ENCODE assay signal across 8 cellular contexts in the genomic region with DNA sequence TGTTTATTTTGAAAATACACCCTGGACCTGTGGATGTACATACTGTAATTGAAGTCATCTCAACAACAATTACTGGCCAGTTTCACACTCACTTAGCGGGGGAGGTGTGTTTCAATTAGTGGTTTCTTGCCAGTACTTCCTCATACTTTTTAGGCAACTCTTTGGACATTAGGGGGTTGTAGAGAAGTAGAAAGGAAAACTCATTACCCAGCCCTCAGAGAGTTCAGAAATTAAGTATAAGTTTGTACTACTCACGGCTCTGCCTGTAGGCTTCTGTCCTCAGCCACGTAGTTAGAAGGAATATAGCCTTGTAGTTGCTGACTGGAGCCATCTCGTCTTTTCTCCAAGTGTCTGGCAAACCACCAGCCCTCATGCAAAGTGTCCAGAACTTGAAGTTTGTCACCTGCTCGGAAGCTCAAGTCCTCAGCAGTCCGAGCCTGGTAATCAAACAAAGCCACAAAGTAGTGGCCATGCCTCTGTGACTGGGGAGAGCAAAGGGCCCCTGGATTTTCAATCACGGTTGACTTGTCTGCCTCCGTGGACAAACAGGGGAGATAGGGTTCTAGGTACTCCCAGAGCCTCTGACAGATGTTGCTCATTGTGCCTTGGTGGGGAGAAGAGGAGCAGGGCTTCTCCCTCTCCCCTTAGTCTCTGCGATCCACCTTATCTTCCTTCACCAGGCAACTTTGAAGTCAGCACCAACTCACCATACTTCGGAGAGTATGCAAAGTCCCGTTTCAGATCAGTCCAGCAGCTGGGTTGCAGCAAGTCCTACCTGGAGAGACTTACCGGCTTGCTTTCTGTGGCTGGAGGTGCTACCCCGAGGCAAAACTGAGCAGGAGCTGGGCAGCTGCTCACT. TPM values are rescaled to one million over a fixed set of nuclear protein-coding genes. Genes with fewer than 3 reads are reported as not detected.
DNase-seq lines count a peak whose midpoint lies in the region; ATAC-seq and TF ChIP-seq lines count a peak whose summit lies in the region.

No MANE protein-coding gene starts in this region.

- H3K27ac ChIP-seq in thoracic aorta, result peak overlapping the region; percentile 76 to 89

- H3K4me1 ChIP-seq in thoracic aorta (ENCODE audit: control insufficient read depth in 1 of 2, low read depth in 2 of 2), result peaks cover 16 to 23% of the 10 kb centered on the region in 2 donors

- H3K9me3 ChIP-seq in thoracic aorta, result no peaks in the 10 kb centered on the region

- TF ChIP-seq CTCF in GM13977 (IDR thresholded peaks at IDR 0.05; ENCODE audit: extremely low read depth, insufficient read depth, missing control alignments) (no peak), thoracic aorta (IDR thresholded peaks at IDR 0.05) (no peak)

- H3K27me3 ChIP-seq in thoracic aorta (replicated peaks; ENCODE audit: insufficient read depth), result no peaks in the 10 kb centered on the region

- DNase-seq in GM13977 (ENCODE audit: low spot score) (peak; percentile 9), NOMO-1 treated with dmso at 0.1 percent for 144 hours (lab: John Stamatoyannopoulos, UW; ENCODE audit: unreplicated experiment) (peak; percentile 72), Right ventricle myocardium superior (no peak), thoracic aorta (ENCODE audit: low spot score) (no peak), superior temporal gyrus (ENCODE audit: extremely low spot score) (no peak)
- DNase-seq in activated CD8-positive, alpha-beta memory T cell treated with anti-CD3 and anti-CD28 coated beads, Interleukin-2, amount 10 ng/mL, durations not matched to agents 7 days and 5 days, result no peak
- DNase-seq in activated CD4-positive, alpha-beta T cell treated with anti-CD3 and anti-CD28 coated beads for 36 hours, result no peak

- H3K36me3 ChIP-seq in thoracic aorta, result no peaks in the 10 kb centered on the region

- H3K27me3 Mint-ChIP-seq in activated CD8-positive, alpha-beta memory T cell treated with anti-CD3 and anti-CD28 coated beads, Interleukin-2, amount 10 ng/mL, durations not matched to agents 7 days and 5 days, result peaks cover 18% of the 10 kb centered on the region
- H3K27me3 Mint-ChIP-seq in activated CD4-positive, alpha-beta T cell treated with anti-CD3 and anti-CD28 coated beads for 36 hours, result peaks cover 4% of the 10 kb centered on the region

- intact Hi-C loops in Right ventricle myocardium superior (cut with DNase I), result no loop called here
- intact Hi-C loops in activated CD4-positive, alpha-beta T cell treated with anti-CD3 and anti-CD28 coated beads for 36 hours (cut with DNase I, micrococcal nuclease), result no loop called here

- no peaks in the 10 kb centered on the region for H3K36me3 Mint-ChIP-seq in activated CD8-positive, alpha-beta memory T cell treated with anti-CD3 and anti-CD28 coated beads, Interleukin-2, amount 10 ng/mL, durations not matched to agents 7 days and 5 days
- no peaks in the 10 kb centered on the region for H3K36me3 Mint-ChIP-seq in activated CD4-positive, alpha-beta T cell treated with anti-CD3 and anti-CD28 coated beads for 36 hours (ENCODE audit: low read depth)

- in situ Hi-C loops in GM13977 (cut with MboI; ENCODE audit: low pct_unique_long_range_greater_than_20kb, low sequenced_read_pairs, unreplicated experiment), result no loop called here

- no peaks in the 10 kb centered on the region for H3K4me1 Mint-ChIP-seq in activated CD8-positive, alpha-beta memory T cell treated with anti-CD3 and anti-CD28 coated beads, Interleukin-2, amount 10 ng/mL, durations not matched to agents 7 days and 5 days
- H3K4me1 Mint-ChIP-seq in activated CD4-positive, alpha-beta T cell treated with anti-CD3 and anti-CD28 coated beads for 36 hours, result no peaks in the 10 kb centered on the region

- CTCF ChIA-PET in activated CD8-positive, alpha-beta memory T cell treated with anti-CD3 and anti-CD28 coated beads, Interleukin-2, amount 10 ng/mL, durations not matched to agents 7 days and 5 days (lab: Charles Lee), result no interaction called here
- CTCF ChIA-PET in activated CD4-positive, alpha-beta T cell treated with anti-CD3 and anti-CD28 coated beads for 36 hours (lab: Charles Lee), result no interaction called here

- POLR2A ChIA-PET in activated CD4-positive, alpha-beta T cell treated with anti-CD3 and anti-CD28 coated beads for 36 hours (lab: Charles Lee), result no interaction called here

- no peak overlapping the region for H3K4me3 Mint-ChIP-seq in activated CD8-positive, alpha-beta memory T cell treated with anti-CD3 and anti-CD28 coated beads, Interleukin-2, amount 10 ng/mL, durations not matched to agents 7 days and 5 days
- H3K4me3 Mint-ChIP-seq in activated CD4-positive, alpha-beta T cell treated with anti-CD3 and anti-CD28 coated beads for 36 hours, result no peak overlapping the region

- ATAC-seq in HG02623 (IDR thresholded peaks at IDR 0.05; ENCODE audit: unreplicated experiment) (peak; percentile 85), Right ventricle myocardium superior (ENCODE audit: poor library complexity) (peak; percentile 16), thoracic aorta (ENCODE audit: insufficient number of reproducible peaks, low FRiP score, low read depth) (no peak)
- ATAC-seq in activated CD8-positive, alpha-beta memory T cell treated with anti-CD3 and anti-CD28 coated beads, Interleukin-2, amount 10 ng/mL, durations not matched to agents 7 days and 5 days, result no peak
- no peak for ATAC-seq in activated CD4-positive, alpha-beta T cell treated with anti-CD3 and anti-CD28 coated beads for 36 hours

- no peak overlapping the region for H3K27ac Mint-ChIP-seq in activated CD8-positive, alpha-beta memory T cell treated with anti-CD3 and anti-CD28 coated beads, Interleukin-2, amount 10 ng/mL, durations not matched to agents 7 days and 5 days
- H3K27ac Mint-ChIP-seq in activated CD4-positive, alpha-beta T cell treated with anti-CD3 and anti-CD28 coated beads for 36 hours, result no peak overlapping the region

- H3K9me3 Mint-ChIP-seq in activated CD8-positive, alpha-beta memory T cell treated with anti-CD3 and anti-CD28 coated beads, Interleukin-2, amount 10 ng/mL, durations not matched to agents 7 days and 5 days (ENCODE audit: low read depth), result no peaks in the 10 kb centered on the region
- H3K9me3 Mint-ChIP-seq in activated CD4-positive, alpha-beta T cell treated with anti-CD3 and anti-CD28 coated beads for 36 hours (ENCODE audit: low read depth), result no peaks in the 10 kb centered on the region

- peak overlapping the region; percentile 78 for H3K4me3 ChIP-seq in thoracic aorta

RNA-seq across cellular contexts. Expression of a gene that starts 0.7 kb away (rescaled TPM):
- total RNA-seq in Right ventricle myocardium superior, result 7.5 TPM
- 10 to 100 TPM; 16.0 to 20.0 TPM for total RNA-seq in thoracic aorta
- total RNA-seq in activated CD8-positive, alpha-beta memory T cell treated with anti-CD3 and anti-CD28 coated beads, Interleukin-2, amount 10 ng/mL, durations not matched to agents 7 days and 5 days, result under 1 TPM; 0.09 to 0.12 TPM
- total RNA-seq in activated CD4-positive, alpha-beta T cell treated with anti-CD3 and anti-CD28 coated beads for 36 hours, result under 1 TPM; 0.02 to 0.05 TPM

RNA-seq across cellular contexts. Expression of a gene that starts 40.7 kb away (rescaled TPM):
- total RNA-seq in Right ventricle myocardium superior (56.4 TPM), thoracic aorta (10 to 100 TPM; 15.4 to 25.0 TPM)
- 10 to 100 TPM; 26.4 to 43.7 TPM for total RNA-seq in activated CD8-positive, alpha-beta memory T cell treated with anti-CD3 and anti-CD28 coated beads, Interleukin-2, amount 10 ng/mL, durations not matched to agents 7 days and 5 days
- total RNA-seq in activated CD4-positive, alpha-beta T cell treated with anti-CD3 and anti-CD28 coated beads for 36 hours, result 10 to 100 TPM; 39.4 to 42.4 TPM

Comparison
In these comparisons a context has a peak if more than half of its experiments do, and no peak if none do; other contexts are left out.
1. DNase-seq: peak in GM13977 (single experiment) and NOMO-1 treated with dmso at 0.1 percent for 144 hours (single experiment); none in Right ventricle myocardium superior (single experiment), thoracic aorta (single experiment), superior temporal gyrus (single experiment), activated CD8-positive, alpha-beta memory T cell treated with anti-CD3 and anti-CD28 coated beads, Interleukin-2, amount 10 ng/mL, durations not matched to agents 7 days and 5 days (single experiment) and activated CD4-positive, alpha-beta T cell treated with anti-CD3 and anti-CD28 coated beads for 36 hours (single experiment).
2. ATAC-seq: peak in HG02623 (single experiment) and Right ventricle myocardium superior (single experiment); none in thoracic aorta (single experiment), activated CD8-positive, alpha-beta memory T cell treated with anti-CD3 and anti-CD28 coated beads, Interleukin-2, amount 10 ng/mL, durations not matched to agents 7 days and 5 days (single experiment) and activated CD4-positive, alpha-beta T cell treated with anti-CD3 and anti-CD28 coated beads for 36 hours (single experiment).